Comparison of ENCODE assay signal across 8 cellular contexts in the genomic region with DNA sequence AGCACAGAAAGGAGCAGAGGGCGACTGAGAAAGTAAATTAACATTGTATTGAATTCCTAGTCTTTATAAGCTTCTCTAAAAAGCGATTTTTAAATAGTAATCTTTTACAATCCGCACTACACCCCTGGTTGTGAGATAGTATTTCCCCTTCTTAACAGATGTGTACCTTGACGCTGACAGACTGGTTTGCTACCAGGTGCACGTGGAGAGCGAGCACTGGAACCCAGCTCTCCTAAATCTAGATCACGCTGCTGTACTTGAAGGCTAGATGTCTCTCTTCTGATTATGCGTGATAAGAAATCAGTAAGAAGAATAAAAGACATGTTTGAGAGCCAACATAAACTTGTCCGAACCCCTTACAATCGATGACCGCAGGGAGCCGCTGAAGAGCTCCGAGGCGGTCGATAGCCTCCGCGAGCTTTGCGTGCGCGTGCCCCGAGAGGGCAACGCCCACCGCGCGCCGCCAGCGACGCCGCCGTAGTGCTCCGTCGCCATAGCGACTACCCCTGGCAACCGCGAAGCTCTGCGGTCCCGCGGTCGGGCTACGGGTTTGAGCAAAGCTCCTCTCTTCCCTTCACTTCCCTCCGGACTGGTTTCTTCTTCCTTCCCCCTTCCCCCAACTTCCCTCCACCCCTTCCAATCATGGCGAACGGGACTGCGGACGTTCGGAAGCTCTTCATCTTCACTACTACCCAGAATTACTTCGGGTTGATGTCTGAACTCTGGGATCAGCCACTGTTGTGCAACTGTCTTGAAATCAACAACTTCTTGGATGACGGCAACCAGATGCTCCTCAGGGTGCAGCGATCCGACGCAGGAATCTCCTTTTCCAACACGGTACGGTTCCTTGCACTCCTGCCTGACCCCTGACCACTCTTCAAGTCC. TPM values are rescaled to one million over a fixed set of nuclear protein-coding genes. Genes with fewer than 3 reads are reported as not detected.
DNase-seq lines count a peak whose midpoint lies in the region; ATAC-seq, FAIRE-seq and TF ChIP-seq lines count a peak whose summit lies in the region.

A gene with protein sequence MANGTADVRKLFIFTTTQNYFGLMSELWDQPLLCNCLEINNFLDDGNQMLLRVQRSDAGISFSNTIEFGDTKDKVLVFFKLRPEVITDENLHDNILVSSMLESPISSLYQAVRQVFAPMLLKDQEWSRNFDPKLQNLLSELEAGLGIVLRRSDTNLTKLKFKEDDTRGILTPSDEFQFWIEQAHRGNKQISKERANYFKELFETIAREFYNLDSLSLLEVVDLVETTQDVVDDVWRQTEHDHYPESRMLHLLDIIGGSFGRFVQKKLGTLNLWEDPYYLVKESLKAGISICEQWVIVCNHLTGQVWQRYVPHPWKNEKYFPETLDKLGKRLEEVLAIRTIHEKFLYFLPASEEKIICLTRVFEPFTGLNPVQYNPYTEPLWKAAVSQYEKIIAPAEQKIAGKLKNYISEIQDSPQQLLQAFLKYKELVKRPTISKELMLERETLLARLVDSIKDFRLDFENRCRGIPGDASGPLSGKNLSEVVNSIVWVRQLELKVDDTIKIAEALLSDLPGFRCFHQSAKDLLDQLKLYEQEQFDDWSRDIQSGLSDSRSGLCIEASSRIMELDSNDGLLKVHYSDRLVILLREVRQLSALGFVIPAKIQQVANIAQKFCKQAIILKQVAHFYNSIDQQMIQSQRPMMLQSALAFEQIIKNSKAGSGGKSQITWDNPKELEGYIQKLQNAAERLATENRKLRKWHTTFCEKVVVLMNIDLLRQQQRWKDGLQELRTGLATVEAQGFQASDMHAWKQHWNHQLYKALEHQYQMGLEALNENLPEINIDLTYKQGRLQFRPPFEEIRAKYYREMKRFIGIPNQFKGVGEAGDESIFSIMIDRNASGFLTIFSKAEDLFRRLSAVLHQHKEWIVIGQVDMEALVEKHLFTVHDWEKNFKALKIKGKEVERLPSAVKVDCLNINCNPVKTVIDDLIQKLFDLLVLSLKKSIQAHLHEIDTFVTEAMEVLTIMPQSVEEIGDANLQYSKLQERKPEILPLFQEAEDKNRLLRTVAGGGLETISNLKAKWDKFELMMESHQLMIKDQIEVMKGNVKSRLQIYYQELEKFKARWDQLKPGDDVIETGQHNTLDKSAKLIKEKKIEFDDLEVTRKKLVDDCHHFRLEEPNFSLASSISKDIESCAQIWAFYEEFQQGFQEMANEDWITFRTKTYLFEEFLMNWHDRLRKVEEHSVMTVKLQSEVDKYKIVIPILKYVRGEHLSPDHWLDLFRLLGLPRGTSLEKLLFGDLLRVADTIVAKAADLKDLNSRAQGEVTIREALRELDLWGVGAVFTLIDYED (N-terminal part only) (plus strand): TSS at position 494 of the 885 bp plus-strand sequence. CDS start 149 bp downstream, at position 643.

- peak within 1 kb of the TSS; percentile 92 for H3K9ac ChIP-seq in keratinocyte (ENCODE audit: control insufficient read depth, extremely low read depth, insufficient read depth, low read length)

- H3K9me3 ChIP-seq in keratinocyte (ENCODE audit: control insufficient read depth, low read depth, low read length) = no peaks in the 10 kb centered on the region

- H3K4me3 ChIP-seq in AG04449 (ENCODE audit: low read depth, low read length) = peak within 1 kb of the TSS; percentile 84
- peak within 1 kb of the TSS; percentile 63 to 97 (median 92) for H3K4me3 ChIP-seq in keratinocyte (ENCODE audit: control insufficient read depth in 2 of 3, extremely low read depth in 1 of 3, insufficient read depth in 2 of 3, low read depth in 1 of 3, low read length in 3 of 3)

- peaks cover 19% of the 10 kb centered on the region for H3K4me1 ChIP-seq in keratinocyte (ENCODE audit: control insufficient read depth, extremely low read depth, insufficient read depth, low read length)

- DNase-seq in AG04449 (ENCODE audit: low read depth, low spot score) (peak; percentile 38), NCI-H2227 (lab: John Stamatoyannopoulos, UW; ENCODE audit: unreplicated experiment) (peak; percentile 93), WTC11 (ENCODE audit: low spot score) (peak; percentile 92), caudate nucleus (lab: John Stamatoyannopoulos, UW) (peak in 60 of 61 donors; percentile 29 to 93 (median 78)), keratinocyte (ENCODE audit: low read depth, low spot score) (peak; percentile 48)
- peak; percentile 62 to 83 (median 77) for DNase-seq in stimulated activated CD4-positive, alpha-beta T cell treated with anti-CD3 and anti-CD28 coated beads, Interleukin-12 subunit alpha, Interleukin-12 subunit beta, amount 100 ng/mL, for 48 hours (ENCODE audit: low read depth in 2 of 3, low spot score in 1 of 3)

- H3K4me2 ChIP-seq in keratinocyte (ENCODE audit: control insufficient read depth, extremely low read depth, insufficient read depth, low read depth, low read length) = peak within 1 kb of the TSS; percentile 90

- H2AFZ ChIP-seq in keratinocyte (ENCODE audit: control insufficient read depth, low read length) = peak within 1 kb of the TSS; percentile 99

- dilution Hi-C loops in keratinocyte (cut with MboI; ENCODE audit: extremely low pct_ligation_motif_present, low sequenced_read_pairs) = no loop called here

- H3K79me2 ChIP-seq in keratinocyte (ENCODE audit: control insufficient read depth, insufficient read depth, low read length) = peaks cover 21% of the 10 kb centered on the region

- TF ChIP-seq CTCF in AG04449 (IDR thresholded peaks at IDR 0.05; ENCODE audit: insufficient read depth, low read length, missing control alignments) = peak; percentile 66
- TF ChIP-seq CTCF in WTC11 (IDR thresholded peaks at IDR 0.05) = no peak
- TF ChIP-seq CTCF in keratinocyte (optimal IDR thresholded peaks at IDR 0.05 in 1 of 3, IDR thresholded peaks at IDR 0.05 in 1 of 3, conservative IDR thresholded peaks at IDR 0.05 in 1 of 3; ENCODE audit: extremely low read depth in 1 of 3, insufficient read depth in 2 of 3, low read length in 3 of 3) = peak; percentile 54 to 70 (median 57)

- H3K9me3 Mint-ChIP-seq in WTC11 = no peaks in the 10 kb centered on the region

- H3K9me1 ChIP-seq in keratinocyte (ENCODE audit: control insufficient read depth, extremely low read depth, insufficient read depth, low read length) = no peaks in the 10 kb centered on the region

- H3K36me3 Mint-ChIP-seq in WTC11 = peaks cover 3% of the 10 kb centered on the region

- peak; percentile 5 for FAIRE-seq in keratinocyte (lab: Jason Lieb, UNC)

- H3K27me3 ChIP-seq in keratinocyte (ENCODE audit: control insufficient read depth, extremely low read depth, insufficient read depth, low read length) = no peaks in the 10 kb centered on the region

- no peaks in the 10 kb centered on the region for H3K36me3 ChIP-seq in keratinocyte (ENCODE audit: control insufficient read depth in 2 of 2, extremely low read depth in 1 of 2, insufficient read depth in 2 of 2, low read length in 2 of 2)

- peak within 1 kb of the TSS; percentile 60 for H3K27ac ChIP-seq in caudate nucleus (ENCODE audit: low read depth, low read length)
- H3K27ac ChIP-seq in keratinocyte (ENCODE audit: control insufficient read depth, insufficient read depth, low read length) = peak within 1 kb of the TSS; percentile 93

- ATAC-seq in GM18867 (IDR thresholded peaks at IDR 0.05; ENCODE audit: unreplicated experiment) (peak; percentile 100), HG03108 (IDR thresholded peaks at IDR 0.05; ENCODE audit: unreplicated experiment) (peak; percentile 99), WTC11 (peak; percentile 97)

- H3K4me3 Mint-ChIP-seq in WTC11 = peak within 1 kb of the TSS; percentile 95

- H3K4me1 Mint-ChIP-seq in WTC11 = peaks cover 17% of the 10 kb centered on the region

- CTCF ChIA-PET in AG04449 (lab: Yijun Ruan, JAX) (interaction anchor here (0.6 to 5.3 kb wide), 25 partner anchors 9 to 194 kb away, joined by 3 to 50 read pairs (median 4); a partner anchor contains a TSS), WTC11 (lab: Charles Lee) (interaction anchor here (0.5 to 1.6 kb wide), 12 partner anchors 9 to 376 kb away, joined by 3 to 36 read pairs (median 4); a partner anchor contains a TSS)

- H4K20me1 ChIP-seq in keratinocyte (ENCODE audit: control insufficient read depth, extremely low read depth, insufficient read depth, low read length) = no peaks in the 10 kb centered on the region

- POLR2A ChIA-PET in AG04449 (lab: Yijun Ruan, JAX) (interaction anchor here (1.1 kb wide), 1 partner anchor 17 kb away, joined by 11 read pairs; a partner anchor contains a TSS), WTC11 (lab: Charles Lee) (interaction anchor here (1.8 kb wide), 1 partner anchor 18 kb away, joined by 29 read pairs; a partner anchor contains a TSS)

- peak within 1 kb of the TSS; percentile 85 for H3K27ac Mint-ChIP-seq in WTC11

- H3K27me3 Mint-ChIP-seq in WTC11 (ENCODE audit: low read depth) = no peaks in the 10 kb centered on the region; the same call in 1 of the 2 replicates

TF ChIP-seq in WTC11, 78 proteins besides CTCF, POLR2A, EP300 and RAD21 (continues in another document):
- TF ChIP-seq, protein P1, sequence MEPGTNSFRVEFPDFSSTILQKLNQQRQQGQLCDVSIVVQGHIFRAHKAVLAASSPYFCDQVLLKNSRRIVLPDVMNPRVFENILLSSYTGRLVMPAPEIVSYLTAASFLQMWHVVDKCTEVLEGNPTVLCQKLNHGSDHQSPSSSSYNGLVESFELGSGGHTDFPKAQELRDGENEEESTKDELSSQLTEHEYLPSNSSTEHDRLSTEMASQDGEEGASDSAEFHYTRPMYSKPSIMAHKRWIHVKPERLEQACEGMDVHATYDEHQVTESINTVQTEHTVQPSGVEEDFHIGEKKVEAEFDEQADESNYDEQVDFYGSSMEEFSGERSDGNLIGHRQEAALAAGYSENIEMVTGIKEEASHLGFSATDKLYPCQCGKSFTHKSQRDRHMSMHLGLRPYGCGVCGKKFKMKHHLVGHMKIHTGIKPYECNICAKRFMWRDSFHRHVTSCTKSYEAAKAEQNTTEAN (CRISPR knock-in tag; IDR thresholded peaks at IDR 0.05) = 0 out of 2 replicates have a peak, but pooled peaks have one; percentile 18

RNA-seq across cellular contexts. Expression of the gene that starts here (rescaled TPM):
- 13.7 to 17.2 TPM (median 14.9 TPM) in 3 replicates for total RNA-seq in WTC11 (2021)
- 10.3 to 18.5 TPM (median 15.2 TPM) in 3 replicates for polyA plus RNA-seq in keratinocyte
- polyA plus RNA-seq in keratinocyte (2011; ENCODE audit: low read depth) = 20.9 TPM
- 5.3 and 11.3 TPM in 2 replicates for polyA plus RNA-seq in keratinocyte (2011; cell fraction: cytosol; rRNA removed)
- polyA plus RNA-seq in keratinocyte (2011; cell fraction: nucleus; rRNA removed) = 39.9 and 43.5 TPM in 2 replicates
- polyA plus RNA-seq in keratinocyte (2012; ENCODE audit: low replicate concordance) = 5.0 and 10.9 TPM in 2 replicates
- polyA minus RNA-seq in keratinocyte = 3.0 to 59.1 TPM (median 28.8 TPM) in 3 replicates
- polyA minus RNA-seq in keratinocyte (2011; cell fraction: cytosol; rRNA and poly(A)+ RNA removed) = 11.5 TPM
- 43.9 and 86.3 TPM in 2 replicates for polyA minus RNA-seq in keratinocyte (2011; cell fraction: nucleus; rRNA and poly(A)+ RNA removed)

Comparison
In these comparisons a context has a peak if more than half of its experiments do, and no peak if none do; other contexts are left out.
1. Peak in every context shown above with its lines: DNase-seq, ATAC-seq, H3K4me3 ChIP-seq and H3K27ac ChIP-seq.
2. DNase-seq: peak in every context shown above with its lines; median percentile 93 in NCI-H2227; 92 in WTC11; 78 in caudate nucleus; 77 in stimulated activated CD4-positive, alpha-beta T cell treated with anti-CD3 and anti-CD28 coated beads, Interleukin-12 subunit alpha, Interleukin-12 subunit beta, amount 100 ng/mL, for 48 hours; 48 in keratinocyte; 38 in AG04449.